Comparison of ENCODE assay signal across 10 cellular contexts in genomic region chr16:20767577-20767976, GRCh38.
"Had no signal": no experiment of that assay in that cellular context is flagged by ENCODE, and none has a peak within 500 bp of the region (broad histone marks: within the 10 kb centered on the region; RNA-seq: fewer than 3 reads in every experiment).

No MANE protein-coding gene starts in this region.

- H3K27ac Mint-ChIP-seq: GM23338, H9 had no signal

- ATAC-seq: GM23338 had no signal

- H3K9ac ChIP-seq: KMS-11 had no signal

- H3K27ac ChIP-seq: HL-60, KMS-11 had no signal

- DNase-seq: H9, HCEC 1CT, IMR-90, Karpas-422, KBM-7 had no signal

- FAIRE-seq: H1, H54 had no signal

- H3K4me3 Mint-ChIP-seq: GM23338, H9 had no signal

- H2AFZ ChIP-seq: GM23338 had no signal

- H3K4me2 ChIP-seq: GM23338, KMS-11 had no signal

- H3K4me3 ChIP-seq: GM23338 had no signal
